15 cellular contexts compared by ENCODE assay signal in the genomic region with DNA sequence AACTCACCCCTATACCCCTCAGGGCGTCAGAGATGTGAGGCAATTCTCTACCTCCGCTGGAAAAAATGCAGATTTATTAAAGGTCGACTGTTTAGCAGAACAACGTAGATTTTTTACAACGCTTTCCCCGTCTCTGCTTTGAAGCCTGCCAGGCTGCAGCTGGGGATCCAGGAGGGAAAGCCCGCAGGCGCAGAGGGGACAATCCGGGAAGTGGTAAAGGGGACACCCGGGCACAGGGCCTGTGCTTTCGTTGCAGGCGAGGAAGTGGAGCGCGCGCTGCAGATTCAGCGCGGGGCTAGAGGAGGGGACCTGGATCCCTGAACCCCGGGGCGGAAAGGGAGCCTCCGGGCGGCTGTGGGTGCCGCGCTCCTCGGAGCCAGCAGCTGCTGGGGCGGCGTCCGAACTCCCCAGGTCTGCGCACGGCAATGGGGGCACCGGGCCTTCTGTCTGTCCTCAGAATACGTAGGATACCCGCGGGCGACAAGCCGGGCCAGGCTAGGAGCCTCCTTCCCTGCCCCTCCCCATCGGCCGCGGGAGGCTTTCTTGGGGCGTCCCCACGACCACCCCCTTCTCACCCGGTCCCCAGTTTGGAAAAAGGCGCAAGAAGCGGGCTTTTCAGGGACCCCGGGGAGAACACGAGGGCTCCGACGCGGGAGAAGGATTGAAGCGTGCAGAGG. TPM values are rescaled to one million over a fixed set of nuclear protein-coding genes. Genes with fewer than 3 reads are reported as not detected.
DNase-seq lines count a peak whose midpoint lies in the region; ATAC-seq and TF ChIP-seq lines count a peak whose summit lies in the region.
"Had no signal": no experiment of that assay in that cellular context is flagged by ENCODE, and none has a peak within 500 bp of the region (broad histone marks: within the 10 kb centered on the region; RNA-seq: fewer than 3 reads in every experiment).

No MANE protein-coding gene starts in this region.

- H3K36me3 ChIP-seq in naive thymus-derived CD4-positive, alpha-beta T cell (ENCODE audit: control insufficient read depth in 2 of 3, insufficient read depth in 3 of 3, low read length in 3 of 3): no peaks in the 10 kb centered on the region

- no peak overlapping the region for H3K27ac ChIP-seq in naive thymus-derived CD4-positive, alpha-beta T cell (ENCODE audit: low read depth, low read length)

- POLR2A ChIA-PET in naive thymus-derived CD4-positive, alpha-beta T cell (lab: Charles Lee): no interaction called here
- POLR2A ChIA-PET in activated CD8-positive, alpha-beta T cell treated with anti-CD3 and anti-CD28 coated beads for 36 hours (lab: Charles Lee): no interaction called here

- no peaks in the 10 kb centered on the region for H3K9me3 ChIP-seq in naive thymus-derived CD4-positive, alpha-beta T cell (ENCODE audit: control insufficient read depth in 2 of 3, low read length in 3 of 3)

- TF ChIP-seq CTCF in activated CD8-positive, alpha-beta T cell treated with anti-CD3 and anti-CD28 coated beads for 36 hours (IDR thresholded peaks at IDR 0.05): no peak

- peaks cover 0 to 5% (median 0%) of the 10 kb centered on the region in 5 donors for H3K36me3 Mint-ChIP-seq in naive thymus-derived CD4-positive, alpha-beta T cell
- no peaks in the 10 kb centered on the region for H3K36me3 Mint-ChIP-seq in activated CD8-positive, alpha-beta T cell treated with anti-CD3 and anti-CD28 coated beads for 36 hours (ENCODE audit: low read depth)

- peaks cover 0 to 3% (median 0%) of the 10 kb centered on the region in 11 donors for H3K9me3 Mint-ChIP-seq in naive thymus-derived CD4-positive, alpha-beta T cell
- H3K9me3 Mint-ChIP-seq in activated CD8-positive, alpha-beta T cell treated with anti-CD3 and anti-CD28 coated beads for 36 hours: no peaks in the 10 kb centered on the region
- H3K9me3 Mint-ChIP-seq: activated CD4-positive, alpha-beta memory T cell treated with anti-CD3 and anti-CD28 coated beads for 36 hours; T-helper 1 cell treated with Interleukin-12 subunit alpha and Interleukin-12 subunit beta and Interleukin-4 antibody, amounts not matched to agents 30 μg/mL and 1 μg/mL, for 36 hours had no signal

- H3K4me1 ChIP-seq in naive thymus-derived CD4-positive, alpha-beta T cell (ENCODE audit: control insufficient read depth in 2 of 2, insufficient read depth in 2 of 2, low read length in 2 of 2): peaks cover 0 to 31% of the 10 kb centered on the region in 2 donors

- peak overlapping the region in 1 of 9 donors; percentile 66 for H3K27ac Mint-ChIP-seq in naive thymus-derived CD4-positive, alpha-beta T cell
- H3K27ac Mint-ChIP-seq in activated CD8-positive, alpha-beta T cell treated with anti-CD3 and anti-CD28 coated beads for 36 hours: no peak overlapping the region
- H3K27ac Mint-ChIP-seq: activated CD4-positive, alpha-beta memory T cell treated with anti-CD3 and anti-CD28 coated beads for 36 hours; T-helper 1 cell treated with Interleukin-12 subunit alpha and Interleukin-12 subunit beta and Interleukin-4 antibody, amounts not matched to agents 30 μg/mL and 1 μg/mL, for 36 hours had no signal

- peaks cover 63 to 79% (median 77%) of the 10 kb centered on the region in 5 donors for H3K27me3 Mint-ChIP-seq in naive thymus-derived CD4-positive, alpha-beta T cell
- H3K27me3 Mint-ChIP-seq in activated CD8-positive, alpha-beta T cell treated with anti-CD3 and anti-CD28 coated beads for 36 hours: peaks cover 75% of the 10 kb centered on the region

- CTCF ChIA-PET in naive thymus-derived CD4-positive, alpha-beta T cell (lab: Charles Lee): no interaction called here
- CTCF ChIA-PET in activated CD8-positive, alpha-beta T cell treated with anti-CD3 and anti-CD28 coated beads for 36 hours (lab: Charles Lee): no interaction called here

- H3K4me3 Mint-ChIP-seq in naive thymus-derived CD4-positive, alpha-beta T cell: peak overlapping the region in 6 of 10 donors; percentile 0 to 82 (median 45)
- H3K4me3 Mint-ChIP-seq in activated CD8-positive, alpha-beta T cell treated with anti-CD3 and anti-CD28 coated beads for 36 hours: no peak overlapping the region
- H3K4me3 Mint-ChIP-seq: activated CD4-positive, alpha-beta memory T cell treated with anti-CD3 and anti-CD28 coated beads for 36 hours; T-helper 1 cell treated with Interleukin-12 subunit alpha and Interleukin-12 subunit beta and Interleukin-4 antibody, amounts not matched to agents 30 μg/mL and 1 μg/mL, for 36 hours had no signal

- DNase-seq in stimulated activated CD4-positive, alpha-beta T cell treated with anti-CD3 and anti-CD28 coated beads, Interleukin-15, amount 100 ng/mL, for 24 hours: peak; percentile 21
- no peak for DNase-seq in stimulated activated CD4-positive, alpha-beta T cell treated with anti-CD3 and anti-CD28 coated beads, Interleukin-12 subunit alpha, Interleukin-12 subunit beta, amount 100 ng/mL, for 4 hours
- DNase-seq in astrocyte of the hippocampus (ENCODE audit: low read depth, low spot score) (peak; percentile 13), NCI-H2107 treated with DMSO at 0.1 percent for 48 hours (lab: John Stamatoyannopoulos, UW; ENCODE audit: unreplicated experiment) (no peak), DMS 273 treated with DMSO at 0.1 percent for 48 hours (lab: John Stamatoyannopoulos, UW) (no peak)
- no peak for DNase-seq in naive thymus-derived CD4-positive, alpha-beta T cell
- DNase-seq in activated CD8-positive, alpha-beta T cell treated with anti-CD3 and anti-CD28 coated beads for 36 hours: no peak
- DNase-seq: activated CD4-positive, alpha-beta memory T cell treated with anti-CD3 and anti-CD28 coated beads for 36 hours; EL; HCEC 1CT; NCI-H2227 treated with DMSO at 0.1 percent for 48 hours; OCI-M1 had no signal

- peaks cover 0 to 43% of the 10 kb centered on the region in 2 donors for H3K27me3 ChIP-seq in naive thymus-derived CD4-positive, alpha-beta T cell (ENCODE audit: control insufficient read depth in 2 of 2, insufficient read depth in 2 of 2, low read length in 2 of 2)

- no peak for ATAC-seq in naive thymus-derived CD4-positive, alpha-beta T cell
- no peak for ATAC-seq in GM21526 (IDR thresholded peaks at IDR 0.05; ENCODE audit: low FRiP score, unreplicated experiment)
- ATAC-seq in activated CD8-positive, alpha-beta T cell treated with anti-CD3 and anti-CD28 coated beads for 36 hours: no peak

- intact Hi-C loops in naive thymus-derived CD4-positive, alpha-beta T cell (cut with micrococcal nuclease): no loop called here
- intact Hi-C loops in activated CD8-positive, alpha-beta T cell treated with anti-CD3 and anti-CD28 coated beads for 36 hours (cut with micrococcal nuclease): no loop called here

- H3K4me3 ChIP-seq in naive thymus-derived CD4-positive, alpha-beta T cell (ENCODE audit: low read length): no peak overlapping the region

- H3K4me1 Mint-ChIP-seq in naive thymus-derived CD4-positive, alpha-beta T cell: peaks cover 18 to 65% (median 57%) of the 10 kb centered on the region in 7 donors
- H3K4me1 Mint-ChIP-seq in activated CD8-positive, alpha-beta T cell treated with anti-CD3 and anti-CD28 coated beads for 36 hours (ENCODE audit: low read depth): peaks cover 52% of the 10 kb centered on the region

RNA-seq across cellular contexts. Expression of a gene that starts 5.5 kb away (rescaled TPM):
- total RNA-seq in naive thymus-derived CD4-positive, alpha-beta T cell: under 1 TPM in 1 of 5 experiments, not detected in 4; 0.12 TPM
- polyA plus RNA-seq in naive thymus-derived CD4-positive, alpha-beta T cell: not detected
- total RNA-seq in activated CD8-positive, alpha-beta T cell treated with anti-CD3 and anti-CD28 coated beads for 36 hours: not detected
- polyA plus RNA-seq: BJ had no signal

Comparison
In these comparisons a context has a peak if more than half of its experiments do, and no peak if none do; other contexts are left out.
1. DNase-seq: peak in stimulated activated CD4-positive, alpha-beta T cell treated with anti-CD3 and anti-CD28 coated beads, Interleukin-15, amount 100 ng/mL, for 24 hours (single experiment) and astrocyte of the hippocampus (single experiment); none in stimulated activated CD4-positive, alpha-beta T cell treated with anti-CD3 and anti-CD28 coated beads, Interleukin-12 subunit alpha, Interleukin-12 subunit beta, amount 100 ng/mL, for 4 hours (single experiment), naive thymus-derived CD4-positive, alpha-beta T cell (0 of 9), activated CD8-positive, alpha-beta T cell treated with anti-CD3 and anti-CD28 coated beads for 36 hours (single experiment), NCI-H2107 treated with DMSO at 0.1 percent for 48 hours (single experiment) and DMS 273 treated with DMSO at 0.1 percent for 48 hours (single experiment).